In the genomic region with DNA sequence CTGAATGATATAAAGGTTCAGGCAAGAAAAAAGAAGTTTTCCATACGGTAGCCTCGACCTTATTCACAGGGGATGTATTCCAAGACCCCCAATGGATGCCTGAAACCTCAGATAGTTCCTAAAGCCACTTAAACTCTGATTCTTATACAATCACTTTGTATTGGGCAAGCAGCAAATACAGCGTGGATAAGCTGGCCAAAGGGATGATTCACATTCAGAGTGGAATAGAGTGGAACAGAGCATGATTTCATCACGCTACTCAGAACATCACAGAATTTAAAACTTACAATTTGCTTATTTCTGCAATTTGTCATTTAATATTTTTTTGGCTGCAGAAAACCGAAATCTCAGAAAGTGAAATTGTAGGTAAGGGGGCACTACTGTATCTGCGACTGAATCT, we compare ENCODE assay signal across 26 cellular contexts. TPM values are rescaled to one million over a fixed set of nuclear protein-coding genes. Genes with fewer than 3 reads are reported as not detected.
"Had no signal": no experiment of that assay in that cellular context is flagged by ENCODE, and none has a peak within 500 bp of the region (broad histone marks: within the 10 kb centered on the region; RNA-seq: fewer than 3 reads in every experiment).

No MANE protein-coding gene starts in this region.

- H3K4me1 ChIP-seq: Peyer's patch had no signal

- H3K27ac ChIP-seq: Peyer's patch had no signal

- DNase-seq: activated B cell treated with CpG ODN at 0.5 μM for 24 hours; activated CD4-positive, alpha-beta memory T cell treated with anti-CD3 and anti-CD28 coated beads for 36 hours; activated CD4-positive, alpha-beta T cell treated with anti-CD3 and anti-CD28 coated beads for 1 hour; activated CD4-positive, alpha-beta T cell treated with anti-CD3 and anti-CD28 coated beads, Interleukin-2, amount 10 ng/mL, durations not matched to agents 7 days and 5 days; activated CD8-positive, alpha-beta memory T cell treated with anti-CD3 and anti-CD28 coated beads for 24 hours; activated gamma-delta T cell; activated naive CD4-positive, alpha-beta T cell treated with anti-CD3 and anti-CD28 coated beads for 36 hours; activated T-cell treated with anti-CD3 and anti-CD28 coated beads for 4 hours; activated T-cell treated with anti-CD3 and anti-CD28 coated beads, Interleukin-2, amount 50 U/mL, for 48 hours; anterior cingulate cortex; KG1; MV-4-11; NCI-H1092 treated with DMSO at 0.1 percent for 48 hours; NCI-H1436; NCI-H1694 treated with DMSO at 0.1 percent for 48 hours; NCI-H2029 treated with DMSO at 0.1 percent for 48 hours; NCI-H510A treated with DMSO at 0.1 percent for 48 hours; NCI-H69; NK-92 treated with Interleukin-12 subunit alpha and Interleukin-12 subunit beta, amount 100 ng/mL, for 24 hours; OCI-M1; Peyer's patch; SHP77 treated with DMSO at 0.1 percent for 48 hours; T-cell; T-helper 2 cell; T1000 had no signal

- ATAC-seq: activated T-helper 17 cell treated with anti-CD3 and anti-CD28 coated beads, Interleukin-2, amount 50 U/mL, for 72 hours; T-cell had no signal

- H3K36me3 ChIP-seq: Peyer's patch had no signal

- H3K9me3 ChIP-seq: Peyer's patch had no signal

- H3K4me3 ChIP-seq: Peyer's patch had no signal

- H3K27me3 ChIP-seq: Peyer's patch had no signal

RNA-seq across cellular contexts. Expression of a gene that starts 40.5 kb away (rescaled TPM):
- total RNA-seq: activated B cell treated with CpG ODN at 0.5 μM for 24 hours; activated CD4-positive, alpha-beta memory T cell treated with anti-CD3 and anti-CD28 coated beads for 36 hours; activated CD4-positive, alpha-beta T cell treated with anti-CD3 and anti-CD28 coated beads, Interleukin-2, amount 10 ng/mL, durations not matched to agents 7 days and 5 days; activated naive CD4-positive, alpha-beta T cell treated with anti-CD3 and anti-CD28 coated beads for 36 hours; activated T-helper 17 cell treated with anti-CD3 and anti-CD28 coated beads, Interleukin-2, amount 50 U/mL, for 72 hours; Peyer's patch; T-cell had no signal
